Comparison of ENCODE assay signal across 1 cellular context in the genomic region with DNA sequence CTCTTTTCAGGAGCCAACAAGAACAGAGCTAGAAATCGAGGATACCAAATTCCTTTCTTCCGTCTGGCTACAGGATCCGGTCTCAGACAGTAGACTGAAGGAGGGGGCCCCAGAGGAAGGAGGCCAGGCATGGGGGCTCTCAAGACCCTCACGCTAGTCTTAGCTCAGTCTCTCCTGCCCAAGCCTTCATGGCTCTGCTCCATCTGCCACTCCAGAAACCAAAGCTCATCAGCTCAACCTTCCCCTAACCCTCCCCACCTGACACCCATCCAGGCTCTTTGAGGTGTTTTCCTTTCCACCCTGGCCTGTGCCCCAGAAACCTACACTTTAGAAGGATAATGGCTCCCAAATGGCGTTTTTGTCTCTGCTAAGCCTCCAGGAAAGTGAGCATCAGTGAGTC.
TF ChIP-seq lines count a peak whose summit lies in the region.

No MANE protein-coding gene starts in this region.

TF ChIP-seq in H1, 55 proteins besides CTCF, POLR2A, EP300 and RAD21:
- TF ChIP-seq KDM5A (IDR thresholded peaks at IDR 0.05; ENCODE audit: low read length): no peak
- no peak for TF ChIP-seq SP4 (IDR thresholded peaks at IDR 0.05; ENCODE audit: low read length)
- no peak for TF ChIP-seq NANOG (IDR thresholded peaks at IDR 0.05; ENCODE audit: insufficient read depth, low read depth, low read length, poor library complexity, severe bottlenecking)
- TF ChIP-seq RBBP5 (IDR thresholded peaks at IDR 0.05; ENCODE audit: borderline replicate concordance, low read depth, low read length): no peak
- TF ChIP-seq RNF2 (IDR thresholded peaks at IDR 0.05; ENCODE audit: borderline replicate concordance, low read depth, low read length, missing control alignments, poor library complexity, severe bottlenecking): no peak
- no peak for TF ChIP-seq CBX8 (IDR thresholded peaks at IDR 0.05; ENCODE audit: borderline replicate concordance, low read depth, low read length)
- TF ChIP-seq ASH2L (IDR thresholded peaks at IDR 0.05; ENCODE audit: low read length): no peak
- TF ChIP-seq, protein P1, sequence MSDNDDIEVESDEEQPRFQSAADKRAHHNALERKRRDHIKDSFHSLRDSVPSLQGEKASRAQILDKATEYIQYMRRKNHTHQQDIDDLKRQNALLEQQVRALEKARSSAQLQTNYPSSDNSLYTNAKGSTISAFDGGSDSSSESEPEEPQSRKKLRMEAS (IDR thresholded peaks at IDR 0.05): no peak
- no peak for TF ChIP-seq CEBPB (IDR thresholded peaks at IDR 0.05; ENCODE audit: low read depth, low read length)
- no peak for TF ChIP-seq POU5F1 (IDR thresholded peaks at IDR 0.05; ENCODE audit: low read depth, low read length)
- TF ChIP-seq RXRA (IDR thresholded peaks at IDR 0.05; ENCODE audit: insufficient read depth, low read depth, low read length): no peak
- TF ChIP-seq, protein P2, sequence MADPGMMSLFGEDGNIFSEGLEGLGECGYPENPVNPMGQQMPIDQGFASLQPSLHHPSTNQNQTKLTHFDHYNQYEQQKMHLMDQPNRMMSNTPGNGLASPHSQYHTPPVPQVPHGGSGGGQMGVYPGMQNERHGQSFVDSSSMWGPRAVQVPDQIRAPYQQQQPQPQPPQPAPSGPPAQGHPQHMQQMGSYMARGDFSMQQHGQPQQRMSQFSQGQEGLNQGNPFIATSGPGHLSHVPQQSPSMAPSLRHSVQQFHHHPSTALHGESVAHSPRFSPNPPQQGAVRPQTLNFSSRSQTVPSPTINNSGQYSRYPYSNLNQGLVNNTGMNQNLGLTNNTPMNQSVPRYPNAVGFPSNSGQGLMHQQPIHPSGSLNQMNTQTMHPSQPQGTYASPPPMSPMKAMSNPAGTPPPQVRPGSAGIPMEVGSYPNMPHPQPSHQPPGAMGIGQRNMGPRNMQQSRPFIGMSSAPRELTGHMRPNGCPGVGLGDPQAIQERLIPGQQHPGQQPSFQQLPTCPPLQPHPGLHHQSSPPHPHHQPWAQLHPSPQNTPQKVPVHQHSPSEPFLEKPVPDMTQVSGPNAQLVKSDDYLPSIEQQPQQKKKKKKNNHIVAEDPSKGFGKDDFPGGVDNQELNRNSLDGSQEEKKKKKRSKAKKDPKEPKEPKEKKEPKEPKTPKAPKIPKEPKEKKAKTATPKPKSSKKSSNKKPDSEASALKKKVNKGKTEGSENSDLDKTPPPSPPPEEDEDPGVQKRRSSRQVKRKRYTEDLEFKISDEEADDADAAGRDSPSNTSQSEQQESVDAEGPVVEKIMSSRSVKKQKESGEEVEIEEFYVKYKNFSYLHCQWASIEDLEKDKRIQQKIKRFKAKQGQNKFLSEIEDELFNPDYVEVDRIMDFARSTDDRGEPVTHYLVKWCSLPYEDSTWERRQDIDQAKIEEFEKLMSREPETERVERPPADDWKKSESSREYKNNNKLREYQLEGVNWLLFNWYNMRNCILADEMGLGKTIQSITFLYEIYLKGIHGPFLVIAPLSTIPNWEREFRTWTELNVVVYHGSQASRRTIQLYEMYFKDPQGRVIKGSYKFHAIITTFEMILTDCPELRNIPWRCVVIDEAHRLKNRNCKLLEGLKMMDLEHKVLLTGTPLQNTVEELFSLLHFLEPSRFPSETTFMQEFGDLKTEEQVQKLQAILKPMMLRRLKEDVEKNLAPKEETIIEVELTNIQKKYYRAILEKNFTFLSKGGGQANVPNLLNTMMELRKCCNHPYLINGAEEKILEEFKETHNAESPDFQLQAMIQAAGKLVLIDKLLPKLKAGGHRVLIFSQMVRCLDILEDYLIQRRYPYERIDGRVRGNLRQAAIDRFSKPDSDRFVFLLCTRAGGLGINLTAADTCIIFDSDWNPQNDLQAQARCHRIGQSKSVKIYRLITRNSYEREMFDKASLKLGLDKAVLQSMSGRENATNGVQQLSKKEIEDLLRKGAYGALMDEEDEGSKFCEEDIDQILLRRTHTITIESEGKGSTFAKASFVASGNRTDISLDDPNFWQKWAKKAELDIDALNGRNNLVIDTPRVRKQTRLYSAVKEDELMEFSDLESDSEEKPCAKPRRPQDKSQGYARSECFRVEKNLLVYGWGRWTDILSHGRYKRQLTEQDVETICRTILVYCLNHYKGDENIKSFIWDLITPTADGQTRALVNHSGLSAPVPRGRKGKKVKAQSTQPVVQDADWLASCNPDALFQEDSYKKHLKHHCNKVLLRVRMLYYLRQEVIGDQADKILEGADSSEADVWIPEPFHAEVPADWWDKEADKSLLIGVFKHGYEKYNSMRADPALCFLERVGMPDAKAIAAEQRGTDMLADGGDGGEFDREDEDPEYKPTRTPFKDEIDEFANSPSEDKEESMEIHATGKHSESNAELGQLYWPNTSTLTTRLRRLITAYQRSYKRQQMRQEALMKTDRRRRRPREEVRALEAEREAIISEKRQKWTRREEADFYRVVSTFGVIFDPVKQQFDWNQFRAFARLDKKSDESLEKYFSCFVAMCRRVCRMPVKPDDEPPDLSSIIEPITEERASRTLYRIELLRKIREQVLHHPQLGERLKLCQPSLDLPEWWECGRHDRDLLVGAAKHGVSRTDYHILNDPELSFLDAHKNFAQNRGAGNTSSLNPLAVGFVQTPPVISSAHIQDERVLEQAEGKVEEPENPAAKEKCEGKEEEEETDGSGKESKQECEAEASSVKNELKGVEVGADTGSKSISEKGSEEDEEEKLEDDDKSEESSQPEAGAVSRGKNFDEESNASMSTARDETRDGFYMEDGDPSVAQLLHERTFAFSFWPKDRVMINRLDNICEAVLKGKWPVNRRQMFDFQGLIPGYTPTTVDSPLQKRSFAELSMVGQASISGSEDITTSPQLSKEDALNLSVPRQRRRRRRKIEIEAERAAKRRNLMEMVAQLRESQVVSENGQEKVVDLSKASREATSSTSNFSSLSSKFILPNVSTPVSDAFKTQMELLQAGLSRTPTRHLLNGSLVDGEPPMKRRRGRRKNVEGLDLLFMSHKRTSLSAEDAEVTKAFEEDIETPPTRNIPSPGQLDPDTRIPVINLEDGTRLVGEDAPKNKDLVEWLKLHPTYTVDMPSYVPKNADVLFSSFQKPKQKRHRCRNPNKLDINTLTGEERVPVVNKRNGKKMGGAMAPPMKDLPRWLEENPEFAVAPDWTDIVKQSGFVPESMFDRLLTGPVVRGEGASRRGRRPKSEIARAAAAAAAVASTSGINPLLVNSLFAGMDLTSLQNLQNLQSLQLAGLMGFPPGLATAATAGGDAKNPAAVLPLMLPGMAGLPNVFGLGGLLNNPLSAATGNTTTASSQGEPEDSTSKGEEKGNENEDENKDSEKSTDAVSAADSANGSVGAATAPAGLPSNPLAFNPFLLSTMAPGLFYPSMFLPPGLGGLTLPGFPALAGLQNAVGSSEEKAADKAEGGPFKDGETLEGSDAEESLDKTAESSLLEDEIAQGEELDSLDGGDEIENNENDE (IDR thresholded peaks at IDR 0.05; ENCODE audit: insufficient replicate concordance, low read length): no peak
TF ChIP-seq in H1: peak in this region for 0.
